In the genomic region with DNA sequence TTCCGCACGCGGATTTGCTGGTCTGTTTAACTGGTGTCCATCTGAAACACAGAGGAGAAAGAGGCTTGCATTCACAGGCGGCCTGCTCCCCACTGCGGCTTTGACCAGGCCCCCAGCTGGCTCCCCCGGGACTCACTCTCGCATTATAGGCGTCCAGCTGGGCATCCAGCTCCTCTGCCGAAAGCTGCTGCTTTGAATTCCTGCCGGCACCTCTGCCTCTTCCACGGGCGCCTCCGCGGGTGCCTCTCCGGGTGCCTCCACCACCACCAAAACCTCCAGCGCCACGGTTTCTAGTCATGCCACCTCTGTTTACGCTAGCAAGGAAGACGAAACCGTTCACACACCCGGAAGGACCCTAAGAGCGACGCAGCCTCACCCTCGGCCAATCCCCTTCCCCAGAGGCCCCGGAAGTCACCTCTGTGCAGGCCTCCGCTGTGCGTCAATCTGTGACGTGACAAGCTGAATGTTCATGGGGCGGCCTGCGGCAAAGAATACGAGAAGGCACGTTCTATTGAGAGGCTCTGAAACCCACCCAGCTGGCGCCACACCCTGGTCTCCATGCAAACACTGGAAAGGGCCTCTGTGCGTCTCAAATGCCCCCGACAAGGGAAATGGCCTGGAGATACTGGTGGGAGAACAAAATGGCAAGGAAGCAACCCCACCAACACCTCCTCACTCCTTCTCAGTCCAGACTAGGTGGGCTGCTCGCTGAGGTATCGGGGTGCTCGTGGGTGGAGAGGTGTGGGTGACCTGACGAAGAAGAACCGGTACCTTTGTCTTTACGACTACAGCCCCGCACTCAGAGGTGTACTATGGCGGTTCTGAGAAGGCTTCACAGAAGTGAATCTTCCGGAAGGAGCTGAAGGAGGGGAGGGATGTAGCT, we compare ENCODE assay signal across 16 cellular contexts. TPM values are rescaled to one million over a fixed set of nuclear protein-coding genes. Genes with fewer than 3 reads are reported as not detected.
DNase-seq lines count a peak whose midpoint lies in the region; ATAC-seq and TF ChIP-seq lines count a peak whose summit lies in the region.
"Had no signal": no experiment of that assay in that cellular context is flagged by ENCODE, and none has a peak within 500 bp of the region (broad histone marks: within the 10 kb centered on the region; RNA-seq: fewer than 3 reads in every experiment).

No MANE protein-coding gene starts in this region.

- no peaks in the 10 kb centered on the region for H3K9me3 Mint-ChIP-seq in stimulated activated naive CD8-positive, alpha-beta T cell treated with anti-CD3 and anti-CD28 coated beads, Interleukin-15, Interleukin-2, amounts not matched to agents 100 ng/mL and 50 ng/mL, for 24 hours
- H3K9me3 Mint-ChIP-seq in activated T-helper 1 cell treated with anti-CD3 and anti-CD28 coated beads, Interleukin-12 subunit alpha, Interleukin-12 subunit beta, Interleukin-2, Interleukin-4 antibody, amounts not matched to agents 30 ng/mL and 10 ng/mL and 1 ng/mL, durations not matched to agents 14 hours and 24 hours and 36 hours, result no peaks in the 10 kb centered on the region
- no peaks in the 10 kb centered on the region for H3K9me3 Mint-ChIP-seq in naive thymus-derived CD8-positive, alpha-beta T cell

- no peak overlapping the region for H3K27ac ChIP-seq in transverse colon
- H3K27ac ChIP-seq: breast epithelium, SK-N-MC, thyroid gland, VCaP had no signal

- peaks cover 16 to 25% (median 20%) of the 10 kb centered on the region in 4 donors for H3K4me1 ChIP-seq in transverse colon

- H3K27me3 ChIP-seq in transverse colon, result no peaks in the 10 kb centered on the region
- H3K27me3 ChIP-seq: breast epithelium, thyroid gland had no signal

- intact Hi-C loops in activated T-helper 1 cell treated with anti-CD3 and anti-CD28 coated beads, Interleukin-12 subunit alpha, Interleukin-12 subunit beta, Interleukin-2, Interleukin-4 antibody, amounts not matched to agents 30 ng/mL and 10 ng/mL and 1 ng/mL, durations not matched to agents 14 hours and 24 hours and 36 hours (cut with micrococcal nuclease), result no loop called here
- intact Hi-C loops in transverse colon (cut with DNase I; ENCODE audit: low total_unique reads), result no loop called here

- H3K4me3 Mint-ChIP-seq in stimulated activated naive CD8-positive, alpha-beta T cell treated with anti-CD3 and anti-CD28 coated beads, Interleukin-15, Interleukin-2, amounts not matched to agents 100 ng/mL and 50 ng/mL, for 24 hours, result peak overlapping the region; percentile 90
- peak overlapping the region; percentile 92 for H3K4me3 Mint-ChIP-seq in activated T-helper 1 cell treated with anti-CD3 and anti-CD28 coated beads, Interleukin-12 subunit alpha, Interleukin-12 subunit beta, Interleukin-2, Interleukin-4 antibody, amounts not matched to agents 30 ng/mL and 10 ng/mL and 1 ng/mL, durations not matched to agents 14 hours and 24 hours and 36 hours
- H3K4me3 Mint-ChIP-seq in naive thymus-derived CD8-positive, alpha-beta T cell, result peak overlapping the region in 8 of 10 donors; percentile 31 to 93 (median 66)

- WGBS in transverse colon (ENCODE audit: low coverage in 1 of 2), 2 donors, result 92 to 94% methylated on average over 18 to 44 of the region's 44 CpGs

- peaks cover 33% of the 10 kb centered on the region for H3K4me1 Mint-ChIP-seq in stimulated activated naive CD8-positive, alpha-beta T cell treated with anti-CD3 and anti-CD28 coated beads, Interleukin-15, Interleukin-2, amounts not matched to agents 100 ng/mL and 50 ng/mL, for 24 hours (ENCODE audit: low read depth)
- peaks cover 13% of the 10 kb centered on the region for H3K4me1 Mint-ChIP-seq in activated T-helper 1 cell treated with anti-CD3 and anti-CD28 coated beads, Interleukin-12 subunit alpha, Interleukin-12 subunit beta, Interleukin-2, Interleukin-4 antibody, amounts not matched to agents 30 ng/mL and 10 ng/mL and 1 ng/mL, durations not matched to agents 14 hours and 24 hours and 36 hours (ENCODE audit: low read depth)
- peaks cover 13 to 33% (median 26%) of the 10 kb centered on the region in 4 donors for H3K4me1 Mint-ChIP-seq in naive thymus-derived CD8-positive, alpha-beta T cell

- in situ Hi-C loops in transverse colon (cut with MboI; ENCODE audit: low pct_ligation_motif_present in 1 of 4, low pct_unique_long_range_greater_than_20kb in 1 of 4, low sequenced_read_pairs in 3 of 4), result no loop called here

- TF ChIP-seq CTCF in transverse colon (IDR thresholded peaks at IDR 0.05), result no peak

- H3K36me3 Mint-ChIP-seq in stimulated activated naive CD8-positive, alpha-beta T cell treated with anti-CD3 and anti-CD28 coated beads, Interleukin-15, Interleukin-2, amounts not matched to agents 100 ng/mL and 50 ng/mL, for 24 hours (ENCODE audit: low read depth), result peaks cover 64% of the 10 kb centered on the region
- H3K36me3 Mint-ChIP-seq in activated T-helper 1 cell treated with anti-CD3 and anti-CD28 coated beads, Interleukin-12 subunit alpha, Interleukin-12 subunit beta, Interleukin-2, Interleukin-4 antibody, amounts not matched to agents 30 ng/mL and 10 ng/mL and 1 ng/mL, durations not matched to agents 14 hours and 24 hours and 36 hours (ENCODE audit: low read depth), result peaks cover 39% of the 10 kb centered on the region
- peaks cover 0 to 50% (median 6%) of the 10 kb centered on the region in 3 donors for H3K36me3 Mint-ChIP-seq in naive thymus-derived CD8-positive, alpha-beta T cell

- peak overlapping the region; percentile 93 for H3K27ac Mint-ChIP-seq in stimulated activated naive CD8-positive, alpha-beta T cell treated with anti-CD3 and anti-CD28 coated beads, Interleukin-15, Interleukin-2, amounts not matched to agents 100 ng/mL and 50 ng/mL, for 24 hours
- H3K27ac Mint-ChIP-seq in activated T-helper 1 cell treated with anti-CD3 and anti-CD28 coated beads, Interleukin-12 subunit alpha, Interleukin-12 subunit beta, Interleukin-2, Interleukin-4 antibody, amounts not matched to agents 30 ng/mL and 10 ng/mL and 1 ng/mL, durations not matched to agents 14 hours and 24 hours and 36 hours, result no peak overlapping the region
- H3K27ac Mint-ChIP-seq in naive thymus-derived CD8-positive, alpha-beta T cell, result peak overlapping the region in 5 of 10 donors; percentile 20 to 97 (median 65)

- TF ChIP-seq POLR2A in transverse colon (IDR thresholded peaks at IDR 0.05), result no peak

- H3K36me3 ChIP-seq in transverse colon, result peaks cover 0 to 34% (median 13%) of the 10 kb centered on the region in 4 donors
- H3K36me3 ChIP-seq: breast epithelium had no signal

- H3K9me3 ChIP-seq in transverse colon, result no peaks in the 10 kb centered on the region
- H3K9me3 ChIP-seq: breast epithelium, thyroid gland had no signal

- DNase-seq in stimulated activated naive CD8-positive, alpha-beta T cell treated with anti-CD3 and anti-CD28 coated beads, Interleukin-15, Interleukin-2, amounts not matched to agents 100 U/mL and 50 U/mL, for 24 hours, result no peak
- no peak for DNase-seq in activated T-helper 1 cell treated with anti-CD3 and anti-CD28 coated beads, Interleukin-12 subunit alpha, Interleukin-12 subunit beta, Interleukin-2, Interleukin-4 antibody, amounts not matched to agents 30 ng/mL and 10 ng/mL and 1 ng/mL, durations not matched to agents 14 hours and 24 hours and 36 hours (ENCODE audit: low spot score)
- no peak for DNase-seq in naive thymus-derived CD8-positive, alpha-beta T cell
- DNase-seq in transverse colon (no peak), foreskin melanocyte (no peak)
- DNase-seq: effector CD8-positive, alpha-beta T cell; foreskin fibroblast; mesenchymal stem cell; NCI-H1092 treated with DMSO at 0.1 percent for 48 hours; thyroid gland had no signal

- no peaks in the 10 kb centered on the region for H3K27me3 Mint-ChIP-seq in stimulated activated naive CD8-positive, alpha-beta T cell treated with anti-CD3 and anti-CD28 coated beads, Interleukin-15, Interleukin-2, amounts not matched to agents 100 ng/mL and 50 ng/mL, for 24 hours
- no peaks in the 10 kb centered on the region for H3K27me3 Mint-ChIP-seq in activated T-helper 1 cell treated with anti-CD3 and anti-CD28 coated beads, Interleukin-12 subunit alpha, Interleukin-12 subunit beta, Interleukin-2, Interleukin-4 antibody, amounts not matched to agents 30 ng/mL and 10 ng/mL and 1 ng/mL, durations not matched to agents 14 hours and 24 hours and 36 hours (ENCODE audit: insufficient read depth)
- H3K27me3 Mint-ChIP-seq in naive thymus-derived CD8-positive, alpha-beta T cell, result no peaks in the 10 kb centered on the region

- no peak for TF ChIP-seq EP300 in transverse colon (IDR thresholded peaks at IDR 0.05; ENCODE audit: low read depth)

- no peak overlapping the region for H3K4me3 ChIP-seq in transverse colon
- H3K4me3 ChIP-seq: breast epithelium, SK-N-MC, thyroid gland had no signal

- POLR2A ChIA-PET in naive thymus-derived CD8-positive, alpha-beta T cell (lab: Charles Lee), result interaction anchor here (0.5 to 8.9 kb wide), 2 partner anchors 16 to 535 kb away, joined by 4 to 71 read pairs; a partner anchor contains a TSS

- no peak for ATAC-seq in stimulated activated naive CD8-positive, alpha-beta T cell treated with anti-CD3 and anti-CD28 coated beads, Interleukin-15, Interleukin-2, amounts not matched to agents 100 U/mL and 50 U/mL, for 24 hours
- no peak for ATAC-seq in naive thymus-derived CD8-positive, alpha-beta T cell
- ATAC-seq in HG03280 (IDR thresholded peaks at IDR 0.05; ENCODE audit: unreplicated experiment) (no peak), GM21360 (IDR thresholded peaks at IDR 0.05; ENCODE audit: unreplicated experiment) (no peak)

RNA-seq across cellular contexts. Expression of a gene that starts 3.0 kb away (rescaled TPM):
- 241 and 249 TPM in 2 replicates for total RNA-seq in activated T-helper 1 cell treated with anti-CD3 and anti-CD28 coated beads, Interleukin-12 subunit alpha, Interleukin-12 subunit beta, Interleukin-2, Interleukin-4 antibody, amounts not matched to agents 30 ng/mL and 10 ng/mL and 1 ng/mL, durations not matched to agents 14 hours and 24 hours and 36 hours
- 10 to 100 TPM; 49.9 to 54.4 TPM for total RNA-seq in naive thymus-derived CD8-positive, alpha-beta T cell
- 10 to 100 TPM; 31.7 to 55.4 (median 50.1) TPM for polyA plus RNA-seq in naive thymus-derived CD8-positive, alpha-beta T cell
- 10 to 100 TPM; 23.1 to 47.7 (median 36.7) TPM for total RNA-seq in transverse colon

RNA-seq across cellular contexts. Expression of a gene that starts 3.2 kb away (rescaled TPM):
- 123 and 124 TPM in 2 replicates for total RNA-seq in activated T-helper 1 cell treated with anti-CD3 and anti-CD28 coated beads, Interleukin-12 subunit alpha, Interleukin-12 subunit beta, Interleukin-2, Interleukin-4 antibody, amounts not matched to agents 30 ng/mL and 10 ng/mL and 1 ng/mL, durations not matched to agents 14 hours and 24 hours and 36 hours
- 10 to 100 TPM; 38.7 to 48.1 TPM for total RNA-seq in naive thymus-derived CD8-positive, alpha-beta T cell
- 100 to 1,000 TPM; 273 to 324 (median 275) TPM for polyA plus RNA-seq in naive thymus-derived CD8-positive, alpha-beta T cell
- total RNA-seq in transverse colon, result 100 to 1,000 TPM in 1 of 4 donors, 10 to 100 TPM in 3; 56.7 to 126 (median 86.6) TPM

RNA-seq across cellular contexts. Expression of a gene that starts 13.7 kb away (rescaled TPM):
- total RNA-seq in activated T-helper 1 cell treated with anti-CD3 and anti-CD28 coated beads, Interleukin-12 subunit alpha, Interleukin-12 subunit beta, Interleukin-2, Interleukin-4 antibody, amounts not matched to agents 30 ng/mL and 10 ng/mL and 1 ng/mL, durations not matched to agents 14 hours and 24 hours and 36 hours, result 0.24 and 0.31 TPM in 2 replicates
- total RNA-seq in naive thymus-derived CD8-positive, alpha-beta T cell, result 1 to 10 TPM in 1 of 2 experiments, under 1 TPM in 1; 0.69 to 1.0 TPM
- not detected for polyA plus RNA-seq in naive thymus-derived CD8-positive, alpha-beta T cell
- under 1 TPM in 1 of 4 donors, not detected in 3; 0.41 TPM for total RNA-seq in transverse colon

RNA-seq across cellular contexts. Expression of a gene that starts 17.2 kb away (rescaled TPM):
- total RNA-seq in activated T-helper 1 cell treated with anti-CD3 and anti-CD28 coated beads, Interleukin-12 subunit alpha, Interleukin-12 subunit beta, Interleukin-2, Interleukin-4 antibody, amounts not matched to agents 30 ng/mL and 10 ng/mL and 1 ng/mL, durations not matched to agents 14 hours and 24 hours and 36 hours, result 701 and 705 TPM in 2 replicates
- total RNA-seq in naive thymus-derived CD8-positive, alpha-beta T cell, result 100 to 1,000 TPM; 317 to 343 TPM
- 100 to 1,000 TPM in 1 of 3 donors, 10 to 100 TPM in 2; 55.1 to 102 (median 87.2) TPM for polyA plus RNA-seq in naive thymus-derived CD8-positive, alpha-beta T cell
- total RNA-seq in transverse colon, result 100 to 1,000 TPM; 189 to 480 (median 323) TPM

RNA-seq across cellular contexts. Expression of a gene that starts 22.9 kb away (rescaled TPM):
- total RNA-seq in activated T-helper 1 cell treated with anti-CD3 and anti-CD28 coated beads, Interleukin-12 subunit alpha, Interleukin-12 subunit beta, Interleukin-2, Interleukin-4 antibody, amounts not matched to agents 30 ng/mL and 10 ng/mL and 1 ng/mL, durations not matched to agents 14 hours and 24 hours and 36 hours, result 49.5 and 54.5 TPM in 2 replicates
- total RNA-seq in naive thymus-derived CD8-positive, alpha-beta T cell, result 10 to 100 TPM; 34.9 to 38.5 TPM
- 10 to 100 TPM; 22.9 to 24.0 (median 23.7) TPM for polyA plus RNA-seq in naive thymus-derived CD8-positive, alpha-beta T cell
- total RNA-seq in transverse colon, result 100 to 1,000 TPM in 1 of 4 donors, 10 to 100 TPM in 3; 37.2 to 424 (median 77.1) TPM
